1 cellular context compared by ENCODE assay signal in the genomic region with DNA sequence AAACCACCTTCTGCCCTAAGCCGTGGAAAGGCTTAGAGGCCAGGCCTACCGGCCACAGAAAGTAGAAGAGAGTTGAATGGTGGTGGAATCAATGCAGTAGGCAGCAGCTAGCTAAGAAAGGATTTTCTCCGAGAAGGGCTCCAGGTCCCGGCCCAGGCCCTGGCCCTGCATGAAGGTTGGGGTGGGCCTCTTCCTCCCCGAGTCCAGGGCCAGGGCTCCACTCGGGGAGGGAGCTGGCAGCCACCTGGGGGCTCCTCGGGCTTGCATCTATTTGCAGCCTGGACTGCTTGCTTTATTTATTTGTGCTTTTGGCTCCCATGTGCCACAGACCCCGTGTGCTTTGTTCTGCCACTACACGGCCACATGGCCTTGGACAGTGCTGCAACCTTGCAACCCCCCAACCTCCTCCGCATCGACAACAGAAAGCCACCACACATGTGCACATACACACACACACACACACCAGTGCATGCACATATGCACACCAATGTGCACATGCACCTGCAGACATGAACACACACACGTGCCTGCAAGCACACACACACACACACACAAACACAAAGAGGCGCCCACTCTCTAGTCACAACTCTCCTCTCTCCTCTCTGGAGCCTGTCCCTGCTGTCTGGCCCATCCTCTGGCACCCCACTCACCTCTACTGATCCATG.
TF ChIP-seq lines count a peak whose summit lies in the region.

No MANE protein-coding gene starts in this region.

TF ChIP-seq in HepG2, 621 proteins besides CTCF, POLR2A, EP300 and RAD21:
- TF ChIP-seq, protein P1, sequence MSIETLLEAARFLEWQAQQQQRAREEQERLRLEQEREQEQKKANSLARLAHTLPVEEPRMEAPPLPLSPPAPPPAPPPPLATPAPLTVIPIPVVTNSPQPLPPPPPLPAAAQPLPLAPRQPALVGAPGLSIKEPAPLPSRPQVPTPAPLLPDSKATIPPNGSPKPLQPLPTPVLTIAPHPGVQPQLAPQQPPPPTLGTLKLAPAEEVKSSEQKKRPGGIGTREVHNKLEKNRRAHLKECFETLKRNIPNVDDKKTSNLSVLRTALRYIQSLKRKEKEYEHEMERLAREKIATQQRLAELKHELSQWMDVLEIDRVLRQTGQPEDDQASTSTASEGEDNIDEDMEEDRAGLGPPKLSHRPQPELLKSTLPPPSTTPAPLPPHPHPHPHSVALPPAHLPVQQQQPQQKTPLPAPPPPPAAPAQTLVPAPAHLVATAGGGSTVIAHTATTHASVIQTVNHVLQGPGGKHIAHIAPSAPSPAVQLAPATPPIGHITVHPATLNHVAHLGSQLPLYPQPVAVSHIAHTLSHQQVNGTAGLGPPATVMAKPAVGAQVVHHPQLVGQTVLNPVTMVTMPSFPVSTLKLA (IDR thresholded peaks at IDR 0.05): peak; percentile 93
- TF ChIP-seq, protein P2, sequence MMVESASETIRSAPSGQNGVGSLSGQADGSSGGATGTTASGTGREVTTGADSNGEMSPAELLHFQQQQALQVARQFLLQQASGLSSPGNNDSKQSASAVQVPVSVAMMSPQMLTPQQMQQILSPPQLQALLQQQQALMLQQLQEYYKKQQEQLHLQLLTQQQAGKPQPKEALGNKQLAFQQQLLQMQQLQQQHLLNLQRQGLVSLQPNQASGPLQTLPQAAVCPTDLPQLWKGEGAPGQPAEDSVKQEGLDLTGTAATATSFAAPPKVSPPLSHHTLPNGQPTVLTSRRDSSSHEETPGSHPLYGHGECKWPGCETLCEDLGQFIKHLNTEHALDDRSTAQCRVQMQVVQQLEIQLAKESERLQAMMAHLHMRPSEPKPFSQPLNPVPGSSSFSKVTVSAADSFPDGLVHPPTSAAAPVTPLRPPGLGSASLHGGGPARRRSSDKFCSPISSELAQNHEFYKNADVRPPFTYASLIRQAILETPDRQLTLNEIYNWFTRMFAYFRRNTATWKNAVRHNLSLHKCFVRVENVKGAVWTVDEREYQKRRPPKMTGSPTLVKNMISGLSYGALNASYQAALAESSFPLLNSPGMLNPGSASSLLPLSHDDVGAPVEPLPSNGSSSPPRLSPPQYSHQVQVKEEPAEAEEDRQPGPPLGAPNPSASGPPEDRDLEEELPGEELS (CRISPR knock-in tag; IDR thresholded peaks at IDR 0.05): no peak
- no peak for TF ChIP-seq SMC3 (IDR thresholded peaks at IDR 0.05; ENCODE audit: low read length)
